Comparison of ENCODE assay signal across 8 cellular contexts in genomic region chr3:42590989-42591756, GRCh38. TPM values are rescaled to one million over a fixed set of nuclear protein-coding genes. Genes with fewer than 3 reads are reported as not detected.
DNase-seq lines count a peak whose midpoint lies in the region; TF ChIP-seq lines count a peak whose summit lies in the region.

No MANE protein-coding gene starts in this region.

- H3K36me3 Mint-ChIP-seq in CD14-positive monocyte = peaks cover 16 to 21% of the 10 kb centered on the region in 2 donors

- no peak for DNase-seq in CD14-positive monocyte (ENCODE audit: low spot score)
- DNase-seq in mammary epithelial cell = no peak
- no peak for DNase-seq in central memory CD4-positive, alpha-beta T cell
- DNase-seq in DMS114 treated with DMSO at 0.1 percent for 48 hours (lab: John Stamatoyannopoulos, UW; ENCODE audit: unreplicated experiment) = no peak
- no peak for DNase-seq in stimulated activated naive CD4-positive, alpha-beta T cell (lab: John Stamatoyannopoulos, UW)
- no peak for DNase-seq in effector CD4-positive, alpha-beta T cell

- H3K4me1 Mint-ChIP-seq in CD14-positive monocyte = peaks cover 26% of the 10 kb centered on the region

- peak overlapping the region; percentile 92 to 93 for H3K4me3 Mint-ChIP-seq in CD14-positive monocyte

- peaks cover 0 to 2% (median 0%) of the 10 kb centered on the region in 7 donors for H3K9me3 Mint-ChIP-seq in CD14-positive monocyte

- H3K27me3 Mint-ChIP-seq in CD14-positive monocyte (ENCODE audit: low read depth in 3 of 3) = peaks cover 0 to 2% (median 0%) of the 10 kb centered on the region in 3 donors

- H3K4me2 ChIP-seq in KMS-11 (peak overlapping the region; percentile 63), mammary epithelial cell (ENCODE audit: insufficient read depth, low read depth, low read length) (peak overlapping the region; percentile 78)

- BruUV-seq in mammary epithelial cell (replicated peaks; lab: Mats Ljungman, UMichigan) = TSS peak; percentile 44

- H3K27ac ChIP-seq in KMS-11 (no peak overlapping the region), mammary epithelial cell (ENCODE audit: insufficient read depth, low read depth, low read length) (peak overlapping the region; percentile 83), mesodermal cell (ENCODE audit: low read depth, low read length, severe bottlenecking) (peak overlapping the region; percentile 30)

- CTCF ChIA-PET in mammary epithelial cell (lab: Charles Lee; ENCODE audit: low non-redundant PET) = interaction anchor here (0.7 to 1.0 kb wide), 2 partner anchors 22 to 70 kb away, joined by 4 to 10 read pairs; no protein-coding TSS in a partner anchor

- H4K20me1 ChIP-seq in KMS-11 (ENCODE audit: insufficient read depth) (no peaks in the 10 kb centered on the region), mammary epithelial cell (ENCODE audit: insufficient read depth, low read length) (no peaks in the 10 kb centered on the region)

- no peak overlapping the region for H3K4me3 ChIP-seq in KMS-11 (IDR thresholded peaks at IDR 0.05; ENCODE audit: insufficient read depth, low read depth, low read length)
- H3K4me3 ChIP-seq in mammary epithelial cell (replicated peaks in 1 of 3; ENCODE audit: insufficient read depth in 1 of 3, low read depth in 2 of 3, low read length in 3 of 3) = peak overlapping the region; percentile 81 to 84 (median 83)
- H3K4me3 ChIP-seq in mesodermal cell (ENCODE audit: extremely low read depth, insufficient read depth, low read length, poor library complexity, severe bottlenecking) = peak overlapping the region; percentile 60

- in situ Hi-C loops in mammary epithelial cell (cut with MboI; ENCODE audit: low sequenced_read_pairs in 2 of 2) = no loop called here

- intact Hi-C loops in CD14-positive monocyte (cut with micrococcal nuclease) (no loop called here), mammary epithelial cell (cut with micrococcal nuclease) (no loop called here)

- H3K27me3 ChIP-seq in KMS-11 (ENCODE audit: insufficient read depth, low read depth) (no peaks in the 10 kb centered on the region), mammary epithelial cell (ENCODE audit: insufficient read depth, low read length) (no peaks in the 10 kb centered on the region)

- H3K79me2 ChIP-seq in KMS-11 (ENCODE audit: insufficient read depth, low read depth) = peaks cover 15% of the 10 kb centered on the region
- peaks cover 40% of the 10 kb centered on the region for H3K79me2 ChIP-seq in mammary epithelial cell (ENCODE audit: insufficient read depth, low read length)

- dilution Hi-C loops in mammary epithelial cell (cut with HindIII; ENCODE audit: low sequenced_read_pairs) = no loop called here

- H2AFZ ChIP-seq in KMS-11 (ENCODE audit: low read depth) (no peak overlapping the region), mammary epithelial cell (ENCODE audit: low read depth, low read length) (peak overlapping the region; percentile 52)

- peak overlapping the region; percentile 85 to 97 (median 94) for H3K27ac Mint-ChIP-seq in CD14-positive monocyte

- H3K9me3 ChIP-seq in mammary epithelial cell (replicated peaks; ENCODE audit: insufficient read depth, low read length) = no peaks in the 10 kb centered on the region
- no peaks in the 10 kb centered on the region for H3K9me3 ChIP-seq in mesodermal cell (ENCODE audit: control insufficient read depth, low read length)

- H3K9ac ChIP-seq in KMS-11 (peak overlapping the region; percentile 41; the same call in 1 of the 2 replicates), mammary epithelial cell (ENCODE audit: insufficient read depth, low read length) (peak overlapping the region; percentile 81)

- H3K36me3 ChIP-seq in KMS-11 (ENCODE audit: insufficient read depth) (no peaks in the 10 kb centered on the region), mammary epithelial cell (ENCODE audit: insufficient read depth, low read length) (peaks cover 11% of the 10 kb centered on the region), mesodermal cell (ENCODE audit: control insufficient read depth, insufficient read depth, low read length) (peaks cover 33% of the 10 kb centered on the region)

- TF ChIP-seq CTCF in CD14-positive monocyte (IDR thresholded peaks at IDR 0.05) = no peak
- no peak for TF ChIP-seq CTCF in KMS-11 (conservative IDR thresholded peaks at IDR 0.05; ENCODE audit: low read depth, low read length)
- no peak for TF ChIP-seq CTCF in mammary epithelial cell (conservative IDR thresholded peaks at IDR 0.05 in 1 of 2, IDR thresholded peaks at IDR 0.05 in 1 of 2; ENCODE audit: extremely low read depth in 1 of 2, insufficient read depth in 1 of 2, low read depth in 1 of 2, low read length in 2 of 2)

- peaks cover 40% of the 10 kb centered on the region for H3K4me1 ChIP-seq in KMS-11 (ENCODE audit: low read depth, poor library complexity, severe bottlenecking)
- H3K4me1 ChIP-seq in mammary epithelial cell (ENCODE audit: insufficient read depth, low read length) = peaks cover 14% of the 10 kb centered on the region
- H3K4me1 ChIP-seq in mesodermal cell (ENCODE audit: control insufficient read depth, insufficient read depth, low read length, poor library complexity, severe bottlenecking) = no peaks in the 10 kb centered on the region

- 13% methylated on average over 29 of the region's 44 CpGs for WGBS in mammary epithelial cell (ENCODE audit: low coverage, missing lambda C conversion rate)
- WGBS in mesodermal cell (ENCODE audit: insufficient coverage in 2 of 2), 2 experiments = 9 to 12% methylated on average over 29 to 30 of the region's 44 CpGs

RNA-seq across cellular contexts. Expression of gene SS18L2, which starts 0.5 kb away (rescaled TPM):
- 10 to 100 TPM; 89.1 TPM for polyA plus RNA-seq in CD14-positive monocyte
- total RNA-seq in mammary epithelial cell = 10 to 100 TPM; 13.3 to 19.3 TPM
- polyA plus RNA-seq in mammary epithelial cell = 25.5 TPM
- polyA minus RNA-seq in mammary epithelial cell = 54.5 TPM
- 43.7 TPM for polyA plus RNA-seq in mesodermal cell (2013, experiment 1 of 2)
- polyA plus RNA-seq in mesodermal cell (2013, experiment 2 of 2) = 50.1 TPM

RNA-seq across cellular contexts. Expression of gene NKTR, which starts 9.3 kb away (rescaled TPM):
- 1 to 10 TPM; 2.6 to 5.8 TPM for polyA plus RNA-seq in CD14-positive monocyte
- 10 to 100 TPM; 57.2 to 59.3 TPM for total RNA-seq in mammary epithelial cell
- polyA plus RNA-seq in mammary epithelial cell = 10.4 TPM
- 18.8 TPM for polyA minus RNA-seq in mammary epithelial cell
- polyA plus RNA-seq in mesodermal cell (2013, experiment 1 of 2) = 58.1 TPM
- 55.4 TPM for polyA plus RNA-seq in mesodermal cell (2013, experiment 2 of 2)

RNA-seq across cellular contexts. Expression of gene SEC22C, which starts 9.4 kb away (rescaled TPM):
- polyA plus RNA-seq in CD14-positive monocyte (10 to 100 TPM; 27.4 to 28.4 TPM), mammary epithelial cell (34.2 TPM)
- 10 to 100 TPM; 53.2 to 68.7 TPM for total RNA-seq in mammary epithelial cell
- polyA minus RNA-seq in mammary epithelial cell = 46.7 TPM
- polyA plus RNA-seq in mesodermal cell (2013, experiment 1 of 2) = 40.7 TPM
- 33.1 TPM for polyA plus RNA-seq in mesodermal cell (2013, experiment 2 of 2)
